ENCODE assay signal across 30 cellular contexts in genomic region chr13:95588721-95589120, GRCh38. TPM values are rescaled to one million over a fixed set of nuclear protein-coding genes. Genes with fewer than 3 reads are reported as not detected.
DNase-seq lines count a peak whose midpoint lies in the region; ATAC-seq, FAIRE-seq and TF ChIP-seq lines count a peak whose summit lies in the region.
"Had no signal": no experiment of that assay in that cellular context is flagged by ENCODE, and none has a peak within 500 bp of the region (broad histone marks: within the 10 kb centered on the region; RNA-seq: fewer than 3 reads in every experiment).

No MANE protein-coding gene starts in this region.

- no peaks in the 10 kb centered on the region for H3K9me3 ChIP-seq in osteoblast (ENCODE audit: low read depth, low read length)
- H3K9me3 ChIP-seq: heart right ventricle, upper lobe of left lung had no signal

- H3K27me3 ChIP-seq in osteoblast (ENCODE audit: insufficient read depth, low read length): no peaks in the 10 kb centered on the region
- H3K27me3 ChIP-seq: heart right ventricle, upper lobe of left lung had no signal

- peak; percentile 36 for FAIRE-seq in H54 (lab: Jason Lieb, UNC)
- FAIRE-seq: colon, endothelial cell of umbilical vein, frontal cortex had no signal

- no peak overlapping the region for H3K4me3 ChIP-seq in osteoblast (ENCODE audit: insufficient read depth, low read length)
- H3K4me3 ChIP-seq: heart right ventricle, lung, upper lobe of left lung had no signal

- ATAC-seq in GM21619 (IDR thresholded peaks at IDR 0.05; ENCODE audit: unreplicated experiment): no peak
- ATAC-seq: activated T-helper 17 cell treated with anti-CD3 and anti-CD28 coated beads, Interleukin-2, amount 50 U/mL, for 72 hours; heart right ventricle; natural killer cell treated with Interleukin-12 subunit alpha and Interleukin-12 subunit beta and Interleukin-15 and Interleukin-18, amount 100 ng/mL, for 72 hours; stimulated activated effector memory CD8-positive, alpha-beta T cell treated with anti-CD3 and anti-CD28 coated beads, Interleukin-12 subunit alpha, Interleukin-12 subunit beta, amount 100 ng/mL, for 72 hours had no signal

- no peak for TF ChIP-seq CTCF in osteoblast (IDR thresholded peaks at IDR 0.05; ENCODE audit: extremely low read depth, low read depth, low read length)

- DNase-seq in H54 (ENCODE audit: insufficient read length, low spot score) (no peak), RPMI7951 (ENCODE audit: low read depth) (peak; percentile 3), epithelial cell of prostate (ENCODE audit: low read depth, low spot score) (peak; percentile 36), osteoblast (ENCODE audit: insufficient read length, low spot score, missing footprints) (peak; percentile 11), kidney tubule cell (ENCODE audit: low spot score) (no peak), mesenteric fat pad (ENCODE audit: low spot score) (no peak)
- DNase-seq: activated CD4-positive, alpha-beta T cell treated with anti-CD3 and anti-CD28 coated beads for 4 hours; activated naive CD4-positive, alpha-beta T cell treated with anti-CD3 and anti-CD28 coated beads, Interleukin-2, amount 10 ng/mL, durations not matched to agents 7 days and 5 days; amniotic stem cell; DND-41; GOT3; heart right ventricle; NCI-H1105; NCI-H187 treated with DMSO at 0.1 percent for 48 hours; NCI-H524; occipital lobe; SIG-M5; stimulated activated CD4-positive, alpha-beta T cell treated with anti-CD3 and anti-CD28 coated beads, Interleukin-15, amount 100 ng/mL, for 24 hours; stimulated activated CD4-positive, alpha-beta T cell treated with anti-CD3 and anti-CD28 coated beads, Interleukin-4, amount 100 ng/mL, for 4 hours; SW 1271; upper lobe of left lung had no signal

- H4K20me1 ChIP-seq in osteoblast (ENCODE audit: insufficient read depth, low read length): no peaks in the 10 kb centered on the region

- H3K4me1 ChIP-seq in osteoblast (ENCODE audit: insufficient read depth, low read length): no peaks in the 10 kb centered on the region
- H3K4me1 ChIP-seq: heart right ventricle, upper lobe of left lung had no signal

- H3K36me3 ChIP-seq in osteoblast (ENCODE audit: insufficient read depth, low read length): peaks cover 72% of the 10 kb centered on the region

- H3K79me2 ChIP-seq in osteoblast (ENCODE audit: insufficient read depth, low read length): no peaks in the 10 kb centered on the region

- H2AFZ ChIP-seq in osteoblast (ENCODE audit: low read length): no peak overlapping the region

- H3K27ac ChIP-seq in epithelial cell of prostate (peak overlapping the region; percentile 55), osteoblast (ENCODE audit: low read depth, low read length) (no peak overlapping the region)
- H3K27ac ChIP-seq: heart right ventricle, upper lobe of left lung, VCaP had no signal

- TF ChIP-seq POLR2A in H54 (IDR thresholded peaks at IDR 0.05; ENCODE audit: low read depth, low read length): no peak

- H3K4me2 ChIP-seq in osteoblast (ENCODE audit: insufficient read depth, low read length): no peak overlapping the region

RNA-seq across cellular contexts. Expression of gene CLDN10, which starts 36.2 kb away (rescaled TPM):
- total RNA-seq in RPMI7951 (2014; rRNA removed; shearing (Covaris generic)): not detected in 2 replicates
- total RNA-seq in osteoblast (not detected in 2 replicates), mesenteric fat pad (not detected)
- total RNA-seq: activated T-helper 17 cell treated with anti-CD3 and anti-CD28 coated beads, Interleukin-2, amount 50 U/mL, for 72 hours; natural killer cell treated with Interleukin-12 subunit alpha and Interleukin-12 subunit beta and Interleukin-15 and Interleukin-18, amount 100 ng/mL, for 72 hours had no signal

RNA-seq across cellular contexts. Expression of gene DZIP1, which starts 55.8 kb away (rescaled TPM):
- 15.7 and 16.8 TPM in 2 replicates for total RNA-seq in RPMI7951 (2014; rRNA removed; shearing (Covaris generic))
- 33.9 and 34.0 TPM in 2 replicates for total RNA-seq in osteoblast
- total RNA-seq in mesenteric fat pad: 7.8 TPM
- total RNA-seq: activated T-helper 17 cell treated with anti-CD3 and anti-CD28 coated beads, Interleukin-2, amount 50 U/mL, for 72 hours; natural killer cell treated with Interleukin-12 subunit alpha and Interleukin-12 subunit beta and Interleukin-15 and Interleukin-18, amount 100 ng/mL, for 72 hours had no signal

Comparison
In these comparisons a context has a peak if more than half of its experiments do, and no peak if none do; other contexts are left out.
1. DNase-seq: peak in RPMI7951 (single experiment), epithelial cell of prostate (single experiment) and osteoblast (single experiment); none in H54 (single experiment), kidney tubule cell (single experiment) and mesenteric fat pad (single experiment).